19 cellular contexts compared by ENCODE assay signal in the genomic region with DNA sequence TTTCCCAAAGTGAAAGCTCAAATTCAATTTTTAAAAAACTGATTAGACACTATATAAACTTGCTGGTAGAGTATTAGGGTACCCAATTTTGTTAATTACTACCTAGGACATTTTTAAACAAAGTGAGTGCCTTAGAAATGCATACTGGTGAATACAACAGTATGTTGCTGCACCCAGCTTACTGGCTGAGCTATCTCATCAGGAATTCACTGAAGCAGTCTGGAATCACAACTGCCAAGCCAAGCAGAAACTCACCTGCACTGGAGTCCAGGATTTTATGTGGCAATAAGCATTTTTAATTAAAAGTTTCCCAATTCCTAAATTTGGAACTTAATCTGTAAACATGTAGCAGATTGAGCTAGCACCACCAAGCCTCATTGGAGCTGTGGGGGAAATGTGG.
DNase-seq lines count a peak whose midpoint lies in the region; ATAC-seq, FAIRE-seq and TF ChIP-seq lines count a peak whose summit lies in the region.
"Had no signal": no experiment of that assay in that cellular context is flagged by ENCODE, and none has a peak within 500 bp of the region (broad histone marks: within the 10 kb centered on the region; RNA-seq: fewer than 3 reads in every experiment).

No MANE protein-coding gene starts in this region.

- DNase-seq in GM23338 (ENCODE audit: low spot score): no peak
- DNase-seq in bronchial epithelial cell (ENCODE audit: low read depth): peak; percentile 9
- DNase-seq in kidney tubule cell (ENCODE audit: low spot score): peak; percentile 31
- peak; percentile 11 to 17 for DNase-seq in thyroid gland
- DNase-seq in COLO668 (lab: John Stamatoyannopoulos, UW; ENCODE audit: unreplicated experiment): no peak
- DNase-seq in NCI-H524 (lab: John Stamatoyannopoulos, UW): no peak
- DNase-seq: DMS79, KG1, MV-4-11, NCI-H1694 treated with DMSO at 0.1 percent for 48 hours, NCI-H510A, NCI-H774 had no signal

- no peak for TF ChIP-seq POLR2A in thyroid gland (IDR thresholded peaks at IDR 0.05)

- H3K27ac ChIP-seq in GM23338 (ENCODE audit: low read depth): no peak overlapping the region
- no peak overlapping the region for H3K27ac ChIP-seq in thyroid gland
- H3K27ac ChIP-seq: C4-2B, SJSA1 had no signal

- no peak overlapping the region for H2AFZ ChIP-seq in GM23338

- TF ChIP-seq CTCF in GM23338 (conservative IDR thresholded peaks at IDR 0.05; ENCODE audit: low read depth in 2 of 2): no peak
- no peak for TF ChIP-seq CTCF in bronchial epithelial cell (IDR thresholded peaks at IDR 0.05; ENCODE audit: insufficient read depth, low read length, severe bottlenecking)
- no peak for TF ChIP-seq CTCF in thyroid gland (IDR thresholded peaks at IDR 0.05)

- no peaks in the 10 kb centered on the region; the same call in 2 of the 3 replicates for H3K36me3 Mint-ChIP-seq in GM23338 (ENCODE audit: low read depth)

- H3K27me3 Mint-ChIP-seq in GM23338 (ENCODE audit: insufficient read depth, low read depth, poor library complexity): no peaks in the 10 kb centered on the region

- H4K20me1 ChIP-seq in GM23338 (replicated peaks; ENCODE audit: insufficient read depth): no peaks in the 10 kb centered on the region

- peaks cover 17% of the 10 kb centered on the region; the same call in 1 of the 2 replicates for H3K4me1 ChIP-seq in GM23338 (ENCODE audit: insufficient read depth)
- H3K4me1 ChIP-seq in thyroid gland: peaks cover 0 to 8% of the 10 kb centered on the region in 2 donors

- FAIRE-seq in bronchial epithelial cell (lab: Jason Lieb, UNC): no peak
- FAIRE-seq: GM12892, GM18507, H54 had no signal

- ATAC-seq in GM23338 (peak; percentile 57), GM19463 (IDR thresholded peaks at IDR 0.05; ENCODE audit: unreplicated experiment) (no peak)
- ATAC-seq: Panc1 had no signal

- H3K4me1 Mint-ChIP-seq in GM23338: peaks cover 20% of the 10 kb centered on the region

- H3F3A ChIP-seq in GM23338 (replicated peaks; ENCODE audit: low read depth): no peaks in the 10 kb centered on the region

- H3K36me3 ChIP-seq in GM23338 (ENCODE audit: insufficient read depth): no peaks in the 10 kb centered on the region; the same call in 1 of the 2 replicates
- no peaks in the 10 kb centered on the region for H3K36me3 ChIP-seq in bronchial epithelial cell (ENCODE audit: control insufficient read depth, insufficient read depth, low read length)
- no peaks in the 10 kb centered on the region for H3K36me3 ChIP-seq in thyroid gland
- H3K36me3 ChIP-seq: SJSA1 had no signal

- intact Hi-C loops in thyroid gland (cut with DNase I): no loop called here

- H3K79me2 ChIP-seq in GM23338 (replicated peaks; ENCODE audit: insufficient read depth): no peaks in the 10 kb centered on the region

- H3K27ac Mint-ChIP-seq in GM23338: no peak overlapping the region

- H3K27me3 ChIP-seq in GM23338 (ENCODE audit: insufficient read depth) (no peaks in the 10 kb centered on the region), bronchial epithelial cell (ENCODE audit: control insufficient read depth, insufficient read depth, low read length) (no peaks in the 10 kb centered on the region), thyroid gland (no peaks in the 10 kb centered on the region)
- H3K27me3 ChIP-seq: SJSA1 had no signal

- no peak overlapping the region for H3K4me3 Mint-ChIP-seq in GM23338

- H3K9me2 ChIP-seq in GM23338 (ENCODE audit: insufficient read depth): no peaks in the 10 kb centered on the region

- no peak overlapping the region for H3K4me3 ChIP-seq in GM23338
- H3K4me3 ChIP-seq in bronchial epithelial cell (ENCODE audit: low read depth, low read length): no peak overlapping the region
- H3K4me3 ChIP-seq in thyroid gland (replicated peaks in 1 of 3): no peak overlapping the region
- H3K4me3 ChIP-seq: SJSA1 had no signal

- no peaks in the 10 kb centered on the region for H3K9me3 ChIP-seq in thyroid gland
- H3K9me3 ChIP-seq: SJSA1 had no signal

- H3K4me2 ChIP-seq in GM23338: no peak overlapping the region

- no peaks in the 10 kb centered on the region for H3K9me3 Mint-ChIP-seq in GM23338

TF ChIP-seq in GM23338, 12 proteins besides CTCF, POLR2A, EP300 and RAD21 (continues in another document):
- TF ChIP-seq CREB1 (CRISPR knock-in tag; IDR thresholded peaks at IDR 0.05; ENCODE audit: low read depth) (no peak), EZH2phosphoT487 (IDR thresholded peaks at IDR 0.05; ENCODE audit: unreplicated experiment) (no peak), EZH2 (IDR thresholded peaks at IDR 0.05; ENCODE audit: low read depth, unreplicated experiment) (no peak), JUNB (IDR thresholded peaks at IDR 0.05; ENCODE audit: unreplicated experiment) (no peak), POLR2AphosphoS5 (IDR thresholded peaks at IDR 0.05; ENCODE audit: low read depth) (no peak)
- TF ChIP-seq, protein P1, sequence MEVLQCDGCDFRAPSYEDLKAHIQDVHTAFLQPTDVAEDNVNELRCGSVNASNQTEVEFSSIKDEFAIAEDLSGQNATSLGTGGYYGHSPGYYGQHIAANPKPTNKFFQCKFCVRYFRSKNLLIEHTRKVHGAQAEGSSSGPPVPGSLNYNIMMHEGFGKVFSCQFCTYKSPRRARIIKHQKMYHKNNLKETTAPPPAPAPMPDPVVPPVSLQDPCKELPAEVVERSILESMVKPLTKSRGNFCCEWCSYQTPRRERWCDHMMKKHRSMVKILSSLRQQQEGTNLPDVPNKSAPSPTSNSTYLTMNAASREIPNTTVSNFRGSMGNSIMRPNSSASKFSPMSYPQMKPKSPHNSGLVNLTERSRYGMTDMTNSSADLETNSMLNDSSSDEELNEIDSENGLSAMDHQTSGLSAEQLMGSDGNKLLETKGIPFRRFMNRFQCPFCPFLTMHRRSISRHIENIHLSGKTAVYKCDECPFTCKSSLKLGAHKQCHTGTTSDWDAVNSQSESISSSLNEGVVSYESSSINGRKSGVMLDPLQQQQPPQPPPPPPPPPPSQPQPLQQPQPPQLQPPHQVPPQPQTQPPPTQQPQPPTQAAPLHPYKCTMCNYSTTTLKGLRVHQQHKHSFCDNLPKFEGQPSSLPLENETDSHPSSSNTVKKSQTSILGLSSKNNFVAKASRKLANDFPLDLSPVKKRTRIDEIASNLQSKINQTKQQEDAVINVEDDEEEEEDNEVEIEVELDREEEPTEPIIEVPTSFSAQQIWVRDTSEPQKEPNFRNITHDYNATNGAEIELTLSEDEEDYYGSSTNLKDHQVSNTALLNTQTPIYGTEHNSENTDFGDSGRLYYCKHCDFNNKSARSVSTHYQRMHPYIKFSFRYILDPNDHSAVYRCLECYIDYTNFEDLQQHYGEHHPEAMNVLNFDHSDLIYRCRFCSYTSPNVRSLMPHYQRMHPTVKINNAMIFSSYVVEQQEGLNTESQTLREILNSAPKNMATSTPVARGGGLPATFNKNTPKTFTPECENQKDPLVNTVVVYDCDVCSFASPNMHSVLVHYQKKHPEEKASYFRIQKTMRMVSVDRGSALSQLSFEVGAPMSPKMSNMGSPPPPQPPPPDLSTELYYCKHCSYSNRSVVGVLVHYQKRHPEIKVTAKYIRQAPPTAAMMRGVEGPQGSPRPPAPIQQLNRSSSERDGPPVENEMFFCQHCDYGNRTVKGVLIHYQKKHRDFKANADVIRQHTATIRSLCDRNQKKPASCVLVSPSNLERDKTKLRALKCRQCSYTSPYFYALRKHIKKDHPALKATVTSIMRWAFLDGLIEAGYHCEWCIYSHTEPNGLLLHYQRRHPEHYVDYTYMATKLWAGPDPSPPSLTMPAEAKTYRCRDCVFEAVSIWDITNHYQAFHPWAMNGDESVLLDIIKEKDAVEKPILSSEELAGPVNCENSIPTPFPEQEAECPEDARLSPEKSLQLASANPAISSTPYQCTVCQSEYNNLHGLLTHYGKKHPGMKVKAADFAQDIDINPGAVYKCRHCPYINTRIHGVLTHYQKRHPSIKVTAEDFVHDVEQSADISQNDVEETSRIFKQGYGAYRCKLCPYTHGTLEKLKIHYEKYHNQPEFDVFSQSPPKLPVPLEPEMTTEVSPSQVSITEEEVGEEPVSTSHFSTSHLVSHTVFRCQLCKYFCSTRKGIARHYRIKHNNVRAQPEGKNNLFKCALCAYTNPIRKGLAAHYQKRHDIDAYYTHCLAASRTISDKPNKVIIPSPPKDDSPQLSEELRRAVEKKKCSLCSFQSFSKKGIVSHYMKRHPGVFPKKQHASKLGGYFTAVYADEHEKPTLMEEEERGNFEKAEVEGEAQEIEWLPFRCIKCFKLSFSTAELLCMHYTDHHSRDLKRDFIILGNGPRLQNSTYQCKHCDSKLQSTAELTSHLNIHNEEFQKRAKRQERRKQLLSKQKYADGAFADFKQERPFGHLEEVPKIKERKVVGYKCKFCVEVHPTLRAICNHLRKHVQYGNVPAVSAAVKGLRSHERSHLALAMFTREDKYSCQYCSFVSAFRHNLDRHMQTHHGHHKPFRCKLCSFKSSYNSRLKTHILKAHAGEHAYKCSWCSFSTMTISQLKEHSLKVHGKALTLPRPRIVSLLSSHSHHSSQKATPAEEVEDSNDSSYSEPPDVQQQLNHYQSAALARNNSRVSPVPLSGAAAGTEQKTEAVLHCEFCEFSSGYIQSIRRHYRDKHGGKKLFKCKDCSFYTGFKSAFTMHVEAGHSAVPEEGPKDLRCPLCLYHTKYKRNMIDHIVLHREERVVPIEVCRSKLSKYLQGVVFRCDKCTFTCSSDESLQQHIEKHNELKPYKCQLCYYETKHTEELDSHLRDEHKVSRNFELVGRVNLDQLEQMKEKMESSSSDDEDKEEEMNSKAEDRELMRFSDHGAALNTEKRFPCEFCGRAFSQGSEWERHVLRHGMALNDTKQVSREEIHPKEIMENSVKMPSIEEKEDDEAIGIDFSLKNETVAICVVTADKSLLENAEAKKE (CRISPR knock-in tag; IDR thresholded peaks at IDR 0.05): no peak
- TF ChIP-seq, protein P2, sequence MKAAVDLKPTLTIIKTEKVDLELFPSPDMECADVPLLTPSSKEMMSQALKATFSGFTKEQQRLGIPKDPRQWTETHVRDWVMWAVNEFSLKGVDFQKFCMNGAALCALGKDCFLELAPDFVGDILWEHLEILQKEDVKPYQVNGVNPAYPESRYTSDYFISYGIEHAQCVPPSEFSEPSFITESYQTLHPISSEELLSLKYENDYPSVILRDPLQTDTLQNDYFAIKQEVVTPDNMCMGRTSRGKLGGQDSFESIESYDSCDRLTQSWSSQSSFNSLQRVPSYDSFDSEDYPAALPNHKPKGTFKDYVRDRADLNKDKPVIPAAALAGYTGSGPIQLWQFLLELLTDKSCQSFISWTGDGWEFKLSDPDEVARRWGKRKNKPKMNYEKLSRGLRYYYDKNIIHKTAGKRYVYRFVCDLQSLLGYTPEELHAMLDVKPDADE (IDR thresholded peaks at IDR 0.05): no peak

Comparison
In these comparisons a context has a peak if more than half of its experiments do, and no peak if none do; other contexts are left out.
1. DNase-seq: peak in bronchial epithelial cell (single experiment), kidney tubule cell (single experiment) and thyroid gland (2 of 2); none in GM23338 (single experiment), COLO668 (single experiment) and NCI-H524 (0 of 2).